1 cellular context compared by ENCODE assay signal in the genomic region with DNA sequence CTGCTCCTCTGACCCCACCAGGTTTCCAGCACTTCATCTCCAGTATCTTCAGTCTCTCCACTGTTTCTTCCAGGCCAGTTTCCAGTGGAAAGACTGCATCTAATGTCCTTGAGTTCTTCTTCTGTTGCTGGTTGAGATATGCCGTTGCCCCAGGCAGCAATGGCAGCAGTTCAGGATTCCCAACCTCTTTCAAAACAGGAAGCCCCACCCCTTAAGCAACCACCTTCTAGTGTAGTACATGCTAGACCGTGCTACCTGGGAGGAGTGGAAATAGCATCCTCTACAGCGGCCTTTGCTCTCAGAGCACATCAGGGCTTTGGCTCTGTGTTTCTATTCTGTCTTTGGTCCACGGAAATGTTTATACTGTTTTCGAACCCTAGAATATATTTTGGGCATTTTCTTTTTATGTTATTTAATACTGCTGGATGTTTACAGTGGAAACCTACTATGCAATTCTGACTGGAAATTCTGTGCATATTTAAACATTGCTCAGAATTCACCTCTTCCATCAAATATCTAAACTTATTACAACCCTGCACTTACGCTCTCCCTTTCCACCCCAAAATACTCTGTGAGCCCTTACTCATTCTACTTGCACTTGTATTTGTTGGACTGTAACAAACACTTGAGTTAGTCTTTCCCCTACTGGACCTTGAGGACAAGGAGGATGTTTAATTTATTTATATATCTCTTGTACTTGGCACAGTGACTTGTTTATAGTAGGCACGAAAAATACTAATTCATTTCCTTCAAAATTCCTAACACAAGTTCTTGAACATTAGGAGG.
TF ChIP-seq lines count a peak whose summit lies in the region.

No MANE protein-coding gene starts in this region.

TF ChIP-seq in IMR-90, 13 proteins besides CTCF, POLR2A, EP300 and RAD21:
- TF ChIP-seq MXI1 (IDR thresholded peaks at IDR 0.05; ENCODE audit: borderline replicate concordance, low read depth, low read length) (no peak), RFX5 (IDR thresholded peaks at IDR 0.05; ENCODE audit: low read depth, low read length) (no peak), NFE2L2 (IDR thresholded peaks at IDR 0.05; ENCODE audit: low read depth, low read length) (no peak), BHLHE40 (IDR thresholded peaks at IDR 0.05; ENCODE audit: low read depth, low read length) (no peak), MAZ (IDR thresholded peaks at IDR 0.05; ENCODE audit: borderline replicate concordance, low read depth, low read length) (no peak), FOS (IDR thresholded peaks at IDR 0.05; ENCODE audit: low read depth, low read length) (no peak), SMC3 (IDR thresholded peaks at IDR 0.05; ENCODE audit: low read depth, low read length) (no peak), MAFK (IDR thresholded peaks at IDR 0.05; ENCODE audit: low read depth, low read length) (no peak), CEBPB (IDR thresholded peaks at IDR 0.05; ENCODE audit: low read depth, low read length) (no peak), CHD1 (IDR thresholded peaks at IDR 0.05; ENCODE audit: low read depth, low read length) (no peak), RCOR1 (IDR thresholded peaks at IDR 0.05; ENCODE audit: insufficient replicate concordance, low read length) (no peak), ELK1 (IDR thresholded peaks at IDR 0.05; ENCODE audit: borderline replicate concordance, low read depth, low read length) (no peak)
- TF ChIP-seq, protein P1, sequence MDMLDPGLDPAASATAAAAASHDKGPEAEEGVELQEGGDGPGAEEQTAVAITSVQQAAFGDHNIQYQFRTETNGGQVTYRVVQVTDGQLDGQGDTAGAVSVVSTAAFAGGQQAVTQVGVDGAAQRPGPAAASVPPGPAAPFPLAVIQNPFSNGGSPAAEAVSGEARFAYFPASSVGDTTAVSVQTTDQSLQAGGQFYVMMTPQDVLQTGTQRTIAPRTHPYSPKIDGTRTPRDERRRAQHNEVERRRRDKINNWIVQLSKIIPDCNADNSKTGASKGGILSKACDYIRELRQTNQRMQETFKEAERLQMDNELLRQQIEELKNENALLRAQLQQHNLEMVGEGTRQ (IDR thresholded peaks at IDR 0.05; ENCODE audit: low read depth, low read length), result no peak
